Comparison of ENCODE assay signal across 1 cellular context in genomic region chr5:73201547-73202513, GRCh38.
TF ChIP-seq lines count a peak whose summit lies in the region.

No MANE protein-coding gene starts in this region.

TF ChIP-seq in HepG2, 621 proteins besides CTCF, POLR2A, EP300 and RAD21 (continued from another document and continues in another):
- TF ChIP-seq ZNF646 (CRISPR knock-in tag; IDR thresholded peaks at IDR 0.05): no peak
- TF ChIP-seq DR1 (CRISPR knock-in tag; IDR thresholded peaks at IDR 0.05): peak; percentile 42; the same call in 1 of the 2 replicates
- TF ChIP-seq ZBTB37 (CRISPR knock-in tag; IDR thresholded peaks at IDR 0.05): 0 out of 2 replicates have a peak, but pooled peaks have one; percentile 39
- TF ChIP-seq MTA1 (CRISPR knock-in tag; IDR thresholded peaks at IDR 0.05; ENCODE audit: borderline replicate concordance): no peak
- no peak for TF ChIP-seq ZEB1 (IDR thresholded peaks at IDR 0.05; ENCODE audit: insufficient replicate concordance, low read depth)
- 0 out of 2 replicates have a peak, but pooled peaks have one; percentile 25 for TF ChIP-seq MYPOP (CRISPR knock-in tag; IDR thresholded peaks at IDR 0.05)
- no peak for TF ChIP-seq ZNF282 (IDR thresholded peaks at IDR 0.05; ENCODE audit: partially characterized antibody)
- no peak for TF ChIP-seq RBFOX2 (IDR thresholded peaks at IDR 0.05; ENCODE audit: low read depth, low read length)
- TF ChIP-seq MTF1 (CRISPR knock-in tag; IDR thresholded peaks at IDR 0.05): 0 out of 2 replicates have a peak, but pooled peaks have one; percentile 29
- no peak for TF ChIP-seq MAFG (CRISPR knock-in tag; IDR thresholded peaks at IDR 0.05)
- TF ChIP-seq ZNF800 (CRISPR knock-in tag; IDR thresholded peaks at IDR 0.05): 0 out of 2 replicates have a peak, but pooled peaks have one; percentile 53
- TF ChIP-seq SALL1 (CRISPR knock-in tag; IDR thresholded peaks at IDR 0.05): peak; percentile 46; the same call in 1 of the 2 replicates
- 0 out of 2 replicates have a peak, but pooled peaks have one; percentile 23 for TF ChIP-seq ZFX (CRISPR knock-in tag; IDR thresholded peaks at IDR 0.05; ENCODE audit: low read depth)
- TF ChIP-seq NCOA1 (CRISPR knock-in tag; IDR thresholded peaks at IDR 0.05): no peak
- peak; percentile 66; the same call in 1 of the 2 replicates for TF ChIP-seq KDM5B (CRISPR knock-in tag; IDR thresholded peaks at IDR 0.05; ENCODE audit: borderline replicate concordance)
- no peak for TF ChIP-seq HNRNPUL1 (IDR thresholded peaks at IDR 0.05; ENCODE audit: low read depth, low read length)
- TF ChIP-seq SMARCE1 (IDR thresholded peaks at IDR 0.05; ENCODE audit: borderline replicate concordance): no peak
- no peak for TF ChIP-seq ATF3 (CRISPR knock-in tag; IDR thresholded peaks at IDR 0.05)
- TF ChIP-seq ZNF280B (CRISPR knock-in tag; IDR thresholded peaks at IDR 0.05; ENCODE audit: borderline replicate concordance): peak; percentile 84; the same call in 1 of the 2 replicates
- TF ChIP-seq ZBTB46 (CRISPR knock-in tag; IDR thresholded peaks at IDR 0.05; ENCODE audit: borderline replicate concordance): no peak
- TF ChIP-seq BRD4 (CRISPR knock-in tag; IDR thresholded peaks at IDR 0.05): 0 out of 2 replicates have a peak, but pooled peaks have one; percentile 44
- TF ChIP-seq SAFB2 (CRISPR knock-in tag; IDR thresholded peaks at IDR 0.05; ENCODE audit: borderline replicate concordance, low read depth): no peak
- no peak for TF ChIP-seq IRF1 (CRISPR knock-in tag; IDR thresholded peaks at IDR 0.05; ENCODE audit: low read depth)
- 0 out of 2 replicates have a peak, but pooled peaks have one; percentile 43 for TF ChIP-seq RNF2 (conservative IDR thresholded peaks at IDR 0.05; ENCODE audit: low read depth)
- TF ChIP-seq ZNF598 (CRISPR knock-in tag; IDR thresholded peaks at IDR 0.05; ENCODE audit: borderline replicate concordance): 0 out of 2 replicates have a peak, but pooled peaks have one; percentile 35
- no peak for TF ChIP-seq DMTF1 (CRISPR knock-in tag; IDR thresholded peaks at IDR 0.05)
- TF ChIP-seq ZNF674 (CRISPR knock-in tag; IDR thresholded peaks at IDR 0.05; ENCODE audit: low read depth): no peak
- no peak for TF ChIP-seq NFYC (CRISPR knock-in tag; IDR thresholded peaks at IDR 0.05)
- peak; percentile 21; the same call in 1 of the 2 replicates for TF ChIP-seq MED1 (CRISPR knock-in tag; IDR thresholded peaks at IDR 0.05)
- TF ChIP-seq ZFYVE20 (CRISPR knock-in tag; IDR thresholded peaks at IDR 0.05; ENCODE audit: borderline replicate concordance, low read depth): no peak
- TF ChIP-seq NONO (IDR thresholded peaks at IDR 0.05): no peak
- no peak; the same call in 1 of the 2 replicates for TF ChIP-seq NONO (CRISPR knock-in tag; conservative IDR thresholded peaks at IDR 0.05)
- no peak for TF ChIP-seq LRRFIP1 (CRISPR knock-in tag; conservative IDR thresholded peaks at IDR 0.05)
- 0 out of 2 replicates have a peak, but pooled peaks have one; percentile 24 for TF ChIP-seq ELF1 (CRISPR knock-in tag; IDR thresholded peaks at IDR 0.05)
- no peak for TF ChIP-seq ATRX (CRISPR knock-in tag; IDR thresholded peaks at IDR 0.05; ENCODE audit: borderline replicate concordance)
